8 cellular contexts compared by ENCODE assay signal in the genomic region with DNA sequence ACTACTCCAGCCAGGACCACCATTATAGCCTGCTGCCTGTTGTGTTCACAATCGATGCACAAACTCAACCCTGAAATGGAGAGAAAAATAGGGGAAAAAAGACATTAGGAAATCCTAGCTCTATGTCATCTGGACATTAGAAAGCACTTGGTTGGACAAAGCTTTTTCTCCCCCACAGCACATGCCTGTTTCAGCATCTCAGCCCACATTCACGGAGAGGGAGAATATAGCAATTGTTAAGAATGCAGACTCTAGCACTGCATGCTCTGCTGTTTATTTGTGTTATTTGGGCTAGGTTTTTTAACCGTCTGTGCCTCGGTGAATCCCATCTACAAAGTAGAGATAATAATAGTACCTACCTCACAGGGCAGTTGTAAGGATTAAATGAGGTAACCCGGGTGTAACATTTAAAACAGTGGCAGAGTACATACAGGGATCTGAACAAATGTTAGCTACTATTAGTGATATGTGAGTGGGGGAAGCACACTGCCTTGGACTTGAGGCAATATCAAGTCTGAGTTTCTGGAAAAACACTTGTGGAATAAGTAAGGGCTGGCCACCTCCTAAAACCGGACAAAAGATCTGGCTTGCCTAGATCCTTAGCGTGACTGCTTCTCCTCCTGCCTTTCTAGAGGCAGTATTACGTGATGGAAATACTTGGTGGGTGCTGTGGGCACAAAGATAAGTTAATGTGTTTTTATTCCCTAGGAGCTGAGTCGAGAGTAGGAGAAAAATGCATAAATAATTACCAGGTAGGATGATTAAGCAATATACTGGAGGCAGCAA. TPM values are rescaled to one million over a fixed set of nuclear protein-coding genes. Genes with fewer than 3 reads are reported as not detected.
DNase-seq lines count a peak whose midpoint lies in the region; ATAC-seq, FAIRE-seq and TF ChIP-seq lines count a peak whose summit lies in the region.

No MANE protein-coding gene starts in this region.

- H4K20me1 ChIP-seq in H1 (replicated peaks in 1 of 2; ENCODE audit: control insufficient read depth in 1 of 2, insufficient read depth in 2 of 2, low read length in 2 of 2) = peaks cover 2 to 7% of the 10 kb centered on the region in 2 experiments

- H4K91ac ChIP-seq in H1 (replicated peaks; ENCODE audit: insufficient read length, low read length) = no peak overlapping the region

- TF ChIP-seq POLR2A in H1 (IDR thresholded peaks at IDR 0.05; ENCODE audit: control extremely low read depth in 1 of 2, low read depth in 2 of 2, low read length in 2 of 2) = no peak
- TF ChIP-seq POLR2A in tibial nerve (IDR thresholded peaks at IDR 0.05) = no peak

- H3K23me2 ChIP-seq in H1 (ENCODE audit: low read depth, low read length) = peaks cover 2% of the 10 kb centered on the region; the same call in 1 of the 2 replicates

- no peak overlapping the region for H3K56ac ChIP-seq in H1 (replicated peaks; ENCODE audit: insufficient read length, low read depth, low read length)

- no peak overlapping the region for H2BK120ac ChIP-seq in H1 (replicated peaks; ENCODE audit: low read depth, low read length)

- WGBS in H1 (ENCODE audit: extremely low coverage in 1 of 2, insufficient coverage in 1 of 2, insufficient read length in 1 of 2, insufficient replicate concordance in 2 of 2, low coverage in 1 of 2, low lambda C conversion rate in 2 of 2, missing lambda C conversion rate in 1 of 2), 2 experiments = 72% methylated on average over 9 of the region's 9 CpGs; no CpG with 5 or more reads in 1 of the 2 experiments
- 8 to 11% methylated on average over 9 of the region's 9 CpGs for WGBS in tibial nerve, 2 donors

- H3K4me2 ChIP-seq in H1 (ENCODE audit: insufficient read depth in 1 of 2, low read depth in 2 of 2, low read length in 2 of 2) = peak overlapping the region; percentile 77 to 90

- H4K8ac ChIP-seq in H1 (ENCODE audit: extremely low read depth, insufficient read depth, low read length) = no peak overlapping the region

- no peak overlapping the region for H3K18ac ChIP-seq in H1 (ENCODE audit: extremely low read depth, low read length)

- no peak for ATAC-seq in activated B cell treated with CpG ODN at 0.5 μM for 24 hours (ENCODE audit: low read depth)
- ATAC-seq in HG03354 (IDR thresholded peaks at IDR 0.05; ENCODE audit: poor library complexity, severe bottlenecking, unreplicated experiment) = no peak
- ATAC-seq in HG03520 (IDR thresholded peaks at IDR 0.05; ENCODE audit: unreplicated experiment) = no peak

- no peak overlapping the region for H2BK12ac ChIP-seq in H1 (ENCODE audit: low read depth, low read length)

- in situ Hi-C loops in Caki2 (cut with HindIII; ENCODE audit: low pct_unique_long_range_greater_than_20kb, low sequenced_read_pairs) = no loop called here

- no peaks in the 10 kb centered on the region for H3K79me1 ChIP-seq in H1 (ENCODE audit: low read depth, low read length)

- H2AK5ac ChIP-seq in H1 (ENCODE audit: low read depth, low read length) = peak overlapping the region; percentile 87

- no peaks in the 10 kb centered on the region for H3K9me3 Mint-ChIP-seq in IgD-negative memory B cell
- no peaks in the 10 kb centered on the region for H3K9me3 Mint-ChIP-seq in activated B cell treated with CpG ODN at 0.5 μM for 24 hours

- H3K27me3 Mint-ChIP-seq in IgD-negative memory B cell (no peaks in the 10 kb centered on the region), activated B cell treated with CpG ODN at 0.5 μM for 24 hours (no peaks in the 10 kb centered on the region)

- H2BK20ac ChIP-seq in H1 (ENCODE audit: low read length) = no peak overlapping the region

- peaks cover 3 to 8% (median 4%) of the 10 kb centered on the region in 4 experiments; a peak in 5 of 7 replicates for H3K4me1 ChIP-seq in H1 (replicated peaks in 1 of 4; ENCODE audit: control insufficient read depth in 3 of 4, insufficient read depth in 4 of 4, low read length in 3 of 4)
- H3K4me1 ChIP-seq in muscle layer of colon (ENCODE audit: insufficient read depth, low read length) = peaks cover 22% of the 10 kb centered on the region
- peaks cover 0 to 53% (median 42%) of the 10 kb centered on the region in 4 donors for H3K4me1 ChIP-seq in tibial nerve

- peak overlapping the region; percentile 93 to 99 (median 96) for H3K4me3 Mint-ChIP-seq in IgD-negative memory B cell
- peak overlapping the region; percentile 95 for H3K4me3 Mint-ChIP-seq in activated B cell treated with CpG ODN at 0.5 μM for 24 hours

- H3K36me3 ChIP-seq in H1 (ENCODE audit: control insufficient read depth in 2 of 4, insufficient read depth in 4 of 4, low read length in 3 of 4) = no peaks in the 10 kb centered on the region
- no peaks in the 10 kb centered on the region for H3K36me3 ChIP-seq in muscle layer of colon (ENCODE audit: insufficient read depth, low read length)
- no peaks in the 10 kb centered on the region for H3K36me3 ChIP-seq in tibial nerve

- CTCF ChIA-PET in activated B cell treated with CpG ODN at 0.5 μM for 24 hours (lab: Charles Lee) (interaction anchor here (1.0 kb wide), 2 partner anchors 156 to 184 kb away, joined by 3 to 6 read pairs; no protein-coding TSS in a partner anchor), H1 (lab: Charles Lee; ENCODE audit: partially characterized antibody) (interaction anchor here (7.1 kb wide), 1 partner anchor 156 kb away, joined by 32 read pairs; no protein-coding TSS in a partner anchor)

- peaks cover 20 to 31% (median 29%) of the 10 kb centered on the region in 3 donors for H3K4me1 Mint-ChIP-seq in IgD-negative memory B cell
- H3K4me1 Mint-ChIP-seq in activated B cell treated with CpG ODN at 0.5 μM for 24 hours = peaks cover 47% of the 10 kb centered on the region

- peak overlapping the region; percentile 84 to 96 (median 91) for H3K4me3 ChIP-seq in H1 (ENCODE audit: extremely low read depth in 1 of 4, insufficient read depth in 2 of 4, low read depth in 3 of 4, low read length in 4 of 4)
- peak overlapping the region; percentile 84 to 86 for H3K4me3 ChIP-seq in muscle layer of colon (ENCODE audit: low read depth in 1 of 2, low read length in 2 of 2)
- H3K4me3 ChIP-seq in tibial nerve = peak overlapping the region; percentile 84 to 98 (median 88)

- H3K9me3 ChIP-seq in H1 (ENCODE audit: insufficient read depth in 2 of 2, low read depth in 1 of 2, low read length in 1 of 2) = no peaks in the 10 kb centered on the region
- no peaks in the 10 kb centered on the region for H3K9me3 ChIP-seq in muscle layer of colon (ENCODE audit: low read length)
- H3K9me3 ChIP-seq in tibial nerve = no peaks in the 10 kb centered on the region

- no peaks in the 10 kb centered on the region for H3K36me3 Mint-ChIP-seq in IgD-negative memory B cell
- H3K36me3 Mint-ChIP-seq in activated B cell treated with CpG ODN at 0.5 μM for 24 hours (ENCODE audit: low read depth) = peaks cover 23% of the 10 kb centered on the region

- H4K5ac ChIP-seq in H1 (ENCODE audit: insufficient read length, low read depth, low read length) = no peak overlapping the region

- POLR2A ChIA-PET in activated B cell treated with CpG ODN at 0.5 μM for 24 hours (lab: Charles Lee) (interaction anchor here (0.7 to 2.7 kb wide), 4 partner anchors 21 to 358 kb away, joined by 3 to 17 read pairs (median 3); a partner anchor contains a TSS), H1 (lab: Charles Lee; ENCODE audit: partially characterized antibody) (interaction anchor here (2.1 to 2.2 kb wide), 2 partner anchors 19 to 156 kb away, joined by 5 to 6 read pairs; no protein-coding TSS in a partner anchor)

- no peak overlapping the region for H3K23ac ChIP-seq in H1 (ENCODE audit: insufficient read length)

- no peak overlapping the region for H3K4ac ChIP-seq in H1 (replicated peaks; ENCODE audit: insufficient read length, low read depth, low read length)

- peak; percentile 68 for DNase-seq in Caki2 (ENCODE audit: low read depth)
- DNase-seq in activated B cell treated with CpG ODN at 0.5 μM for 24 hours = no peak
- DNase-seq in H1 (ENCODE audit: low read depth in 1 of 2, low spot score in 2 of 2) = no peak
- DNase-seq in tibial nerve (ENCODE audit: low spot score in 2 of 2) = no peak

- no peak overlapping the region for H2BK5ac ChIP-seq in H1 (ENCODE audit: low read depth, low read length)

- H3K9ac ChIP-seq in H1 (replicated peaks in 1 of 4; ENCODE audit: extremely low read depth in 1 of 4, low read depth in 3 of 4, low read length in 3 of 4) (peak overlapping the region in 3 of 4 experiments; percentile 82 to 98 (median 94); a peak in 4 of 7 replicates), muscle layer of colon (ENCODE audit: low read length) (peak overlapping the region; percentile 80)

- intact Hi-C loops in activated B cell treated with CpG ODN at 0.5 μM for 24 hours (cut with micrococcal nuclease) = loop anchor here (1.0 to 5.0 kb wide), 12 partner anchors 34 to 1538 kb away; a partner anchor contains a TSS

- no peak for TF ChIP-seq CTCF in activated B cell treated with CpG ODN at 0.5 μM for 24 hours (IDR thresholded peaks at IDR 0.05)
- no peak for TF ChIP-seq CTCF in H1 (IDR thresholded peaks at IDR 0.05; ENCODE audit: control extremely low read depth in 1 of 3, insufficient read depth in 1 of 3, low read depth in 1 of 3, low read length in 3 of 3)
- TF ChIP-seq CTCF in tibial nerve (IDR thresholded peaks at IDR 0.05) = no peak

- H3K27ac ChIP-seq in H1 (ENCODE audit: low read depth, low read length) (no peak overlapping the region), muscle layer of colon (ENCODE audit: low read depth, low read length) (peak overlapping the region; percentile 99), tibial nerve (peak overlapping the region; percentile 97 to 100 (median 100))

- no peak overlapping the region; the same call in 1 of the 2 replicates for H2BK15ac ChIP-seq in H1 (ENCODE audit: low read length)

- no peak for FAIRE-seq in H1 (lab: Jason Lieb, UNC)

- TF ChIP-seq RAD21 in H1 (IDR thresholded peaks at IDR 0.05 in 1 of 2, conservative IDR thresholded peaks at IDR 0.05 in 1 of 2; ENCODE audit: low read depth in 2 of 2, low read length in 2 of 2) = no peak

- H3K14ac ChIP-seq in H1 (ENCODE audit: insufficient read length) = no peak overlapping the region

- no peaks in the 10 kb centered on the region for H3K27me3 ChIP-seq in H1 (replicated peaks in 1 of 4; ENCODE audit: control insufficient read depth in 3 of 4, extremely low read depth in 1 of 4, insufficient read depth in 3 of 4, low read length in 3 of 4)
- H3K27me3 ChIP-seq in muscle layer of colon (ENCODE audit: control insufficient read depth in 1 of 2, insufficient read depth in 2 of 2, low read length in 2 of 2) = no peaks in the 10 kb centered on the region
- H3K27me3 ChIP-seq in tibial nerve = no peaks in the 10 kb centered on the region

- TF ChIP-seq EP300 in H1 (IDR thresholded peaks at IDR 0.05; ENCODE audit: borderline replicate concordance in 1 of 2, low read depth in 2 of 2, low read length in 2 of 2) (no peak), tibial nerve (IDR thresholded peaks at IDR 0.05) (peak in 1 of 2 donors; percentile 55)

- peaks cover 17 to 36% of the 10 kb centered on the region in 2 experiments for H3K79me2 ChIP-seq in H1 (ENCODE audit: control insufficient read depth in 1 of 2, insufficient read depth in 2 of 2, low read length in 2 of 2)

- H3K27ac Mint-ChIP-seq in IgD-negative memory B cell = peak overlapping the region; percentile 98 to 99 (median 99)
- peak overlapping the region; percentile 98 for H3K27ac Mint-ChIP-seq in activated B cell treated with CpG ODN at 0.5 μM for 24 hours

- H2AFZ ChIP-seq in H1 (ENCODE audit: low read length) = 0 out of 2 replicates have a peak overlapping the region, but pooled peaks have one; percentile 87

RNA-seq across cellular contexts. Expression of a gene that starts 1.1 kb away (rescaled TPM):
- 113 and 127 TPM in 2 replicates for total RNA-seq in Caki2 (2014; rRNA removed; shearing (Covaris generic); ENCODE audit: low replicate concordance)
- polyA plus RNA-seq in IgD-negative memory B cell (63.6 TPM), H1 (2011; rRNA removed) (15.5 and 30.7 TPM in 2 replicates)
- total RNA-seq in activated B cell treated with CpG ODN at 0.5 μM for 24 hours (130 and 135 TPM in 2 replicates), tibial nerve (100 to 1,000 TPM; 105 to 335 (median 230) TPM)
- total RNA-seq in H1 (2021; fragmentation: NEBNext Ultra II Directional; extraction: Animal tissue kit (Norgen Biotek cat#: 25700)) = 158 and 165 TPM in 2 replicates
- polyA plus RNA-seq in H1 (2011; cell fraction: cytosol; rRNA removed) = 39.4 TPM
- 15.2 TPM for polyA plus RNA-seq in H1 (2011; cell fraction: nucleus; rRNA removed)
- 52.1 to 65.4 TPM (median 59.4 TPM) in 4 replicates for polyA plus RNA-seq in H1 (2012, experiment 1 of 2)
- 6.3 TPM for polyA plus RNA-seq in H1 (2012, experiment 2 of 2)
- polyA plus RNA-seq in H1 (2013, experiment 1 of 2) = 49.2 TPM
- 45.6 TPM for polyA plus RNA-seq in H1 (2013, experiment 2 of 2)
- polyA minus RNA-seq in H1 (2011; rRNA and poly(A)+ RNA removed) = 56.7 and 80.9 TPM in 2 replicates
- polyA minus RNA-seq in H1 (2011; cell fraction: cytosol; rRNA and poly(A)+ RNA removed) = 131 TPM
- polyA minus RNA-seq in H1 (2011; cell fraction: nucleus; rRNA and poly(A)+ RNA removed) = 41.1 TPM
